Comparison of ENCODE assay signal across 19 cellular contexts in the genomic region with DNA sequence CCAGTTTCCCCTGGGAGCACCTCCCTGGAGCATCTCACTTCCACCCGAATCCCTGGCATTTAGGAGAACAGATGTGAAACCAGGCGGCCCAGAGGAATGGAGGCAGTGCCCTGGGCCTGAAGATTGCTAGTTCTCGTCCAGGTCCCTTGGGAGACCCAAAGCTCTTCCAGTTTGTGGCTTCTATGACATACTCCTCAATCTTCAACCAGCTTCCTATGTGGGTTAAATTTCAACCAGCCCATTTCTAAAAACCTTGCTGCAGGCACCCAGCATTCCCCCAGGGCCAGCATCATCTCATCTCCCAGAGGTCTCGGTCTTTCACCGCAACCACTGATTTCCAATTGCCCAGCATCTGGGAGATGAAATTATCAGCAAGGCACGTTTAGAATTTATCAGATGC. TPM values are rescaled to one million over a fixed set of nuclear protein-coding genes. Genes with fewer than 3 reads are reported as not detected.
DNase-seq lines count a peak whose midpoint lies in the region; ATAC-seq and TF ChIP-seq lines count a peak whose summit lies in the region.
"Had no signal": no experiment of that assay in that cellular context is flagged by ENCODE, and none has a peak within 500 bp of the region (broad histone marks: within the 10 kb centered on the region; RNA-seq: fewer than 3 reads in every experiment).

No MANE protein-coding gene starts in this region.

- no peaks in the 10 kb centered on the region for H3K36me3 Mint-ChIP-seq in Caco-2 (ENCODE audit: insufficient read depth, unreplicated experiment)

- no peaks in the 10 kb centered on the region for H3K9me3 Mint-ChIP-seq in Caco-2 (ENCODE audit: unreplicated experiment)
- H3K9me3 Mint-ChIP-seq: HFFc6; T-helper 1 cell treated with Interleukin-12 subunit alpha and Interleukin-12 subunit beta and Interleukin-4 antibody, amounts not matched to agents 30 μg/mL and 1 μg/mL, for 36 hours had no signal

- BruUV-seq in A673 (replicated peaks; lab: Mats Ljungman, UMichigan): no TSS peak
- no TSS peak for BruUV-seq in Caco-2 (replicated peaks; lab: Mats Ljungman, UMichigan)

- no peaks in the 10 kb centered on the region for H3K27me3 ChIP-seq in A673 (replicated peaks; ENCODE audit: insufficient read depth, low read depth, low read length, poor library complexity)
- no peaks in the 10 kb centered on the region for H3K27me3 ChIP-seq in Caco-2 (replicated peaks; ENCODE audit: control insufficient read depth, insufficient read depth, low read length)

- TF ChIP-seq CTCF in A673 (conservative IDR thresholded peaks at IDR 0.05; ENCODE audit: low read depth, low read length) (no peak), Caco-2 (IDR thresholded peaks at IDR 0.05; ENCODE audit: insufficient read depth in 1 of 2, low read depth in 1 of 2, low read length in 1 of 2, severe bottlenecking in 1 of 2, unreplicated experiment in 1 of 2) (no peak)

- H3K4me1 ChIP-seq in A673 (ENCODE audit: insufficient read depth, low read length, poor library complexity, severe bottlenecking) (peaks cover 6% of the 10 kb centered on the region), Caco-2 (peaks cover 10% of the 10 kb centered on the region; the same call in 1 of the 2 replicates)

- H3K36me3 ChIP-seq in A673 (ENCODE audit: insufficient read depth, low read length, poor library complexity, severe bottlenecking): no peaks in the 10 kb centered on the region
- H3K36me3 ChIP-seq in Caco-2 (ENCODE audit: control insufficient read depth, insufficient read depth, low read length): no peaks in the 10 kb centered on the region

- DNase-seq in A673 (ENCODE audit: low spot score) (peak; percentile 13), Caco-2 (no peak), NCI-H69 (lab: John Stamatoyannopoulos, UW) (peak; percentile 46), myocyte (ENCODE audit: low read depth) (peak; percentile 15), amniotic stem cell (lab: John Stamatoyannopoulos, UW) (no peak)
- DNase-seq in stimulated activated CD4-positive, alpha-beta T cell treated with anti-CD3 and anti-CD28 coated beads, Interleukin-12 subunit alpha, Interleukin-12 subunit beta, amount 100 ng/mL, for 4 hours: no peak
- DNase-seq: GF-D8; HFFc6; MV-4-11; NCI-H1417; NCI-H187 treated with DMSO at 0.1 percent for 48 hours; NCI-H446 treated with DMSO at 0.1 percent for 48 hours; NK-92 treated with Interleukin-12 subunit alpha and Interleukin-12 subunit beta, amount 100 ng/mL, for 24 hours; Right ventricle myocardium superior had no signal

- peak overlapping the region; percentile 27 for H3K27ac Mint-ChIP-seq in Caco-2 (ENCODE audit: unreplicated experiment)
- H3K27ac Mint-ChIP-seq: HFFc6; T-helper 1 cell treated with Interleukin-12 subunit alpha and Interleukin-12 subunit beta and Interleukin-4 antibody, amounts not matched to agents 30 μg/mL and 1 μg/mL, for 36 hours had no signal

- no peak overlapping the region for H3K4me3 Mint-ChIP-seq in Caco-2 (ENCODE audit: unreplicated experiment)
- H3K4me3 Mint-ChIP-seq: HFFc6; T-helper 1 cell treated with Interleukin-12 subunit alpha and Interleukin-12 subunit beta and Interleukin-4 antibody, amounts not matched to agents 30 μg/mL and 1 μg/mL, for 36 hours had no signal

- no peak for ATAC-seq in GM18517 (IDR thresholded peaks at IDR 0.05; ENCODE audit: unreplicated experiment)
- ATAC-seq: A549 had no signal

- no peaks in the 10 kb centered on the region for H3K27me3 Mint-ChIP-seq in Caco-2 (ENCODE audit: insufficient read depth, unreplicated experiment)

- H3K27ac ChIP-seq in A673 (ENCODE audit: low read depth, low read length, poor library complexity, severe bottlenecking): no peak overlapping the region
- H3K27ac ChIP-seq: A549, C4-2B, KMS-11 had no signal

- POLR2A ChIA-PET in A673 (lab: Charles Lee; ENCODE audit: low non-redundant PET): no interaction called here
- POLR2A ChIA-PET in Caco-2 (lab: Charles Lee): no interaction called here

- H3K9me3 ChIP-seq in A673 (ENCODE audit: low read depth, low read length, poor library complexity, severe bottlenecking) (no peaks in the 10 kb centered on the region), Caco-2 (no peaks in the 10 kb centered on the region)
- H3K9me3 ChIP-seq: A549 had no signal

- H3K4me3 ChIP-seq in A673 (ENCODE audit: low read depth, low read length, poor library complexity, severe bottlenecking) (no peak overlapping the region), Caco-2 (ENCODE audit: low read depth, low read length) (no peak overlapping the region)
- H3K4me3 ChIP-seq: A549 had no signal

- H3K4me1 Mint-ChIP-seq in Caco-2 (ENCODE audit: low read depth, unreplicated experiment): peaks cover 7% of the 10 kb centered on the region

- intact Hi-C loops in A673 (cut with micrococcal nuclease; ENCODE audit: unreplicated experiment): no loop called here
- intact Hi-C loops in Caco-2 (cut with micrococcal nuclease; ENCODE audit: unreplicated experiment): no loop called here

- CTCF ChIA-PET in A673 (lab: Charles Lee): no interaction called here
- CTCF ChIA-PET in Caco-2 (lab: Charles Lee): no interaction called here

RNA-seq across cellular contexts. Expression of a gene that starts 46.0 kb away (rescaled TPM):
- total RNA-seq in A673 (2021): 84.8 and 87.8 TPM in 2 replicates
- total RNA-seq in Caco-2 (2022): 244 and 253 TPM in 2 replicates
- 27.3 and 43.2 TPM in 2 replicates for total RNA-seq in myocyte
- 46.3 TPM for polyA plus RNA-seq in myocyte (2012)

Comparison
In these comparisons a context has a peak if more than half of its experiments do, and no peak if none do; other contexts are left out.
1. DNase-seq: peak in A673 (single experiment), NCI-H69 (single experiment) and myocyte (single experiment); none in Caco-2 (0 of 2), stimulated activated CD4-positive, alpha-beta T cell treated with anti-CD3 and anti-CD28 coated beads, Interleukin-12 subunit alpha, Interleukin-12 subunit beta, amount 100 ng/mL, for 4 hours (single experiment) and amniotic stem cell (single experiment).